In the genomic region with DNA sequence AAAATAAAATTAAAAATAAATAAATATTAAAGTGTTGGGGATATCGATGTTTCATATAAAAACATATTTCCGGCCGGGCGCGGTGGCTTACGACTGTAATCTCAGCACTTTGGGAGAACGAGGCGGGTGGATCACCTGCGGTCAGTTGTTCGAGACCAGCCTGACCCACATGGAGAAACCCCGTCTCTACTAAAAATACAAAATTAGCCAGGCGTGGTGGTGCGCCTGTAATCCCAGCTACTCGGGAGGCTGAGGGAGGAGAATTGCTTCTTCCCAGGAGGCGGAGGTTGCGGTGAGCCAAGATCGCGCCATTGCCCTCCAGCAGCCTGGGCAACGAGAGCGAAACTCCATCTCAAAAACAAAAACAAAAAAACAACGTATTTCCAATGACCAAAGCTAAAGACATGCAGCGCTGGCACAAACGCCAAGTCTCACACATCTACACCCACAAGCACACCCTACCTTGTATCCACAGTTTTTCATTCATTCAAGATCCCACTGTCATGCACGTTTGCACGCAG, we compare ENCODE assay signal across 8 cellular contexts. TPM values are rescaled to one million over a fixed set of nuclear protein-coding genes. Genes with fewer than 3 reads are reported as not detected.
DNase-seq lines count a peak whose midpoint lies in the region; ATAC-seq and TF ChIP-seq lines count a peak whose summit lies in the region.

No MANE protein-coding gene starts in this region.

- CTCF ChIA-PET in activated CD4-positive, alpha-beta memory T cell treated with anti-CD3 and anti-CD28 coated beads for 36 hours (lab: Charles Lee), result no interaction called here

- H3K36me3 Mint-ChIP-seq in GM23338 (ENCODE audit: low read depth), result peaks cover 14% of the 10 kb centered on the region
- H3K36me3 Mint-ChIP-seq in activated CD4-positive, alpha-beta memory T cell treated with anti-CD3 and anti-CD28 coated beads for 36 hours, result peaks cover 22% of the 10 kb centered on the region

- H3K4me2 ChIP-seq in GM23338, result peak overlapping the region; percentile 97

- H3K79me2 ChIP-seq in GM23338 (replicated peaks; ENCODE audit: insufficient read depth), result no peaks in the 10 kb centered on the region; the same call in 1 of the 2 replicates

- H3F3A ChIP-seq in GM23338 (replicated peaks; ENCODE audit: low read depth), result no peaks in the 10 kb centered on the region

- intact Hi-C loops in activated CD4-positive, alpha-beta memory T cell treated with anti-CD3 and anti-CD28 coated beads for 36 hours (cut with micrococcal nuclease), result loop anchor here (2.0 to 10.0 kb wide), 8 partner anchors 191 to 1249 kb away; a partner anchor contains a TSS

- peak; percentile 21 for DNase-seq in GM23338 (ENCODE audit: low spot score)
- DNase-seq in activated CD4-positive, alpha-beta memory T cell treated with anti-CD3 and anti-CD28 coated beads for 36 hours, result no peak
- no peak for DNase-seq in foreskin fibroblast
- DNase-seq in skeletal muscle cell (ENCODE audit: low read depth), result no peak
- no peak for DNase-seq in ecto neural progenitor cell (ENCODE audit: low spot score)

- H4K20me1 ChIP-seq in GM23338 (replicated peaks; ENCODE audit: insufficient read depth), result no peaks in the 10 kb centered on the region

- H3K4me3 Mint-ChIP-seq in GM23338, result peak overlapping the region; percentile 98
- H3K4me3 Mint-ChIP-seq in activated CD4-positive, alpha-beta memory T cell treated with anti-CD3 and anti-CD28 coated beads for 36 hours, result peak overlapping the region; percentile 92

- H2AFZ ChIP-seq in GM23338, result peak overlapping the region; percentile 100

- ATAC-seq in GM23338 (no peak), HG02970 (IDR thresholded peaks at IDR 0.05; ENCODE audit: low FRiP score, unreplicated experiment) (no peak), HG03159 (IDR thresholded peaks at IDR 0.05; ENCODE audit: unreplicated experiment) (no peak), GM18858 (IDR thresholded peaks at IDR 0.05; ENCODE audit: unreplicated experiment) (no peak)

- H3K27me3 ChIP-seq in GM23338 (ENCODE audit: insufficient read depth), result no peaks in the 10 kb centered on the region

- peaks cover 7% of the 10 kb centered on the region; the same call in 1 of the 2 replicates for H3K4me1 ChIP-seq in GM23338 (ENCODE audit: insufficient read depth)

- H3K4me3 ChIP-seq in GM23338 (peak overlapping the region; percentile 99), foreskin fibroblast (ENCODE audit: low read depth in 1 of 2, low read length in 2 of 2) (peak overlapping the region; percentile 89), skeletal muscle cell (ENCODE audit: low read depth, low read length) (peak overlapping the region; percentile 94)

- TF ChIP-seq CTCF in GM23338 (conservative IDR thresholded peaks at IDR 0.05; ENCODE audit: low read depth in 2 of 2) (no peak), foreskin fibroblast (IDR thresholded peaks at IDR 0.05; ENCODE audit: low read depth, low read length) (no peak)

- peaks cover 4% of the 10 kb centered on the region; the same call in 1 of the 2 replicates for H3K36me3 ChIP-seq in GM23338 (ENCODE audit: insufficient read depth)

- POLR2A ChIA-PET in activated CD4-positive, alpha-beta memory T cell treated with anti-CD3 and anti-CD28 coated beads for 36 hours (lab: Charles Lee), result interaction anchor here (2.0 kb wide), 1 partner anchor 40 kb away, joined by 15 read pairs; a partner anchor contains a TSS

- no peaks in the 10 kb centered on the region; the same call in 2 of the 3 replicates for H3K9me3 Mint-ChIP-seq in GM23338
- peaks cover 11% of the 10 kb centered on the region for H3K9me3 Mint-ChIP-seq in activated CD4-positive, alpha-beta memory T cell treated with anti-CD3 and anti-CD28 coated beads for 36 hours

- H3K27ac Mint-ChIP-seq in GM23338, result no peak overlapping the region
- peak overlapping the region; percentile 94 for H3K27ac Mint-ChIP-seq in activated CD4-positive, alpha-beta memory T cell treated with anti-CD3 and anti-CD28 coated beads for 36 hours

- H3K4me1 Mint-ChIP-seq in GM23338, result peaks cover 12% of the 10 kb centered on the region
- peaks cover 29% of the 10 kb centered on the region for H3K4me1 Mint-ChIP-seq in activated CD4-positive, alpha-beta memory T cell treated with anti-CD3 and anti-CD28 coated beads for 36 hours (ENCODE audit: low read depth)

- H3K9me2 ChIP-seq in GM23338 (ENCODE audit: insufficient read depth), result no peaks in the 10 kb centered on the region

- H3K27me3 Mint-ChIP-seq in GM23338 (ENCODE audit: insufficient read depth, low read depth, poor library complexity), result peaks cover 15% of the 10 kb centered on the region
- H3K27me3 Mint-ChIP-seq in activated CD4-positive, alpha-beta memory T cell treated with anti-CD3 and anti-CD28 coated beads for 36 hours, result no peaks in the 10 kb centered on the region

- H3K27ac ChIP-seq in GM23338 (ENCODE audit: low read depth), result no peak overlapping the region

TF ChIP-seq in GM23338, 12 proteins besides CTCF, POLR2A, EP300 and RAD21:
- no peak for TF ChIP-seq EZH2 (IDR thresholded peaks at IDR 0.05; ENCODE audit: low read depth, unreplicated experiment)
- TF ChIP-seq STAT1 (IDR thresholded peaks at IDR 0.05; ENCODE audit: unreplicated experiment), result no peak
- no peak for TF ChIP-seq EZH2phosphoT487 (IDR thresholded peaks at IDR 0.05; ENCODE audit: unreplicated experiment)
- TF ChIP-seq ZNF114 (CRISPR knock-in tag; IDR thresholded peaks at IDR 0.05), result no peak
- no peak for TF ChIP-seq JUNB (IDR thresholded peaks at IDR 0.05; ENCODE audit: unreplicated experiment)
- TF ChIP-seq POLR2AphosphoS5 (IDR thresholded peaks at IDR 0.05; ENCODE audit: low read depth), result no peak
- TF ChIP-seq ZNF331 (CRISPR knock-in tag; IDR thresholded peaks at IDR 0.05; ENCODE audit: low read depth), result no peak
- TF ChIP-seq NANOG (IDR thresholded peaks at IDR 0.05; ENCODE audit: borderline replicate concordance), result no peak
TF ChIP-seq in GM23338: peak in this region for 0.

RNA-seq across cellular contexts. Expression of a gene that starts 0.9 kb away (rescaled TPM):
- 17.5 and 18.7 TPM in 2 replicates for total RNA-seq in GM23338 (2014; rRNA removed; shearing (Covaris generic))
- polyA plus RNA-seq in GM23338 (2016; fragmentation: Nextera tagmentation; extraction: Ambion mirVana), result 6.4 and 7.9 TPM in 2 replicates
- total RNA-seq in activated CD4-positive, alpha-beta memory T cell treated with anti-CD3 and anti-CD28 coated beads for 36 hours, result 1 to 10 TPM; 5.3 to 7.2 TPM

RNA-seq across cellular contexts. Expression of a gene that starts 2.8 kb away (rescaled TPM):
- 3.5 and 6.8 TPM in 2 replicates for total RNA-seq in GM23338 (2014; rRNA removed; shearing (Covaris generic))
- 3.4 and 6.6 TPM in 2 replicates for polyA plus RNA-seq in GM23338 (2016; fragmentation: Nextera tagmentation; extraction: Ambion mirVana)
- total RNA-seq in activated CD4-positive, alpha-beta memory T cell treated with anti-CD3 and anti-CD28 coated beads for 36 hours, result 1 to 10 TPM; 4.3 TPM

RNA-seq across cellular contexts. Expression of a gene that starts 40.4 kb away (rescaled TPM):
- 11.4 and 13.5 TPM in 2 replicates for total RNA-seq in GM23338 (2014; rRNA removed; shearing (Covaris generic))
- 6.8 and 8.0 TPM in 2 replicates for polyA plus RNA-seq in GM23338 (2016; fragmentation: Nextera tagmentation; extraction: Ambion mirVana)
- total RNA-seq in activated CD4-positive, alpha-beta memory T cell treated with anti-CD3 and anti-CD28 coated beads for 36 hours, result 1 to 10 TPM; 2.4 to 3.4 TPM
